ENCODE assay signal across 18 cellular contexts in genomic region chr14:93945070-93945399, GRCh38. TPM values are rescaled to one million over a fixed set of nuclear protein-coding genes. Genes with fewer than 3 reads are reported as not detected.
DNase-seq lines count a peak whose midpoint lies in the region; ATAC-seq and TF ChIP-seq lines count a peak whose summit lies in the region.
"Had no signal": no experiment of that assay in that cellular context is flagged by ENCODE, and none has a peak within 500 bp of the region (broad histone marks: within the 10 kb centered on the region; RNA-seq: fewer than 3 reads in every experiment).

No MANE protein-coding gene starts in this region.

- in situ Hi-C loops in ACHN (cut with HindIII; ENCODE audit: low pct_ligation_motif_present, low pct_unique_long_range_greater_than_20kb, low sequenced_read_pairs), result no loop called here

- DNase-seq in left ventricle myocardium inferior, result no peak
- no peak for DNase-seq in Right ventricle myocardium inferior (ENCODE audit: missing footprints)
- DNase-seq in right atrium auricular region (ENCODE audit: low spot score), result no peak
- DNase-seq in psoas muscle, result peak; percentile 52 to 82
- DNase-seq in D341Med (ENCODE audit: low spot score), result no peak
- DNase-seq in ACHN, result no peak
- DNase-seq: BE2C, EL, GF-D8, Kasumi-1, NCI-H1417, NCI-H2081 treated with DMSO at 0.1 percent for 48 hours had no signal

- H3K4me1 ChIP-seq in left ventricle myocardium inferior, result peaks cover 57% of the 10 kb centered on the region
- peaks cover 0 to 15% of the 10 kb centered on the region in 2 donors for H3K4me1 ChIP-seq in right atrium auricular region
- H3K4me1 ChIP-seq in psoas muscle, result peaks cover 98% of the 10 kb centered on the region
- H3K4me1 ChIP-seq in stomach smooth muscle (ENCODE audit: control insufficient read depth, insufficient read depth, low read length), result peaks cover 41% of the 10 kb centered on the region
- H3K4me1 ChIP-seq: BE2C had no signal

- H3K36me3 ChIP-seq in left ventricle myocardium inferior (peaks cover 90% of the 10 kb centered on the region), right atrium auricular region (peaks cover 85% of the 10 kb centered on the region), psoas muscle (ENCODE audit: insufficient read depth in 1 of 2, low read depth in 1 of 2) (peaks cover 0 to 98% of the 10 kb centered on the region in 2 donors), stomach smooth muscle (ENCODE audit: control insufficient read depth in 2 of 2, insufficient read depth in 2 of 2, low read length in 2 of 2) (peaks cover 60 to 61% of the 10 kb centered on the region in 2 donors)
- H3K36me3 ChIP-seq: BE2C had no signal

- H3K4me3 ChIP-seq in left ventricle myocardium inferior (no peak overlapping the region), right atrium auricular region (no peak overlapping the region), psoas muscle (no peak overlapping the region), stomach smooth muscle (ENCODE audit: low read length in 2 of 2) (no peak overlapping the region)
- H3K4me3 ChIP-seq: A549 had no signal

- WGBS in psoas muscle, 3 donors, result 33 to 51% (median 33%) methylated on average over 5 of the region's 5 CpGs

- intact Hi-C loops in left ventricle myocardium inferior (cut with micrococcal nuclease) (no loop called here), Right ventricle myocardium inferior (cut with DNase I) (no loop called here), psoas muscle (cut with DNase I) (no loop called here)

- no peak for TF ChIP-seq CTCF in left ventricle myocardium inferior (IDR thresholded peaks at IDR 0.05; ENCODE audit: borderline replicate concordance)
- TF ChIP-seq CTCF in right atrium auricular region (IDR thresholded peaks at IDR 0.05), result no peak
- no peak for TF ChIP-seq CTCF in psoas muscle (IDR thresholded peaks at IDR 0.05)

- no peaks in the 10 kb centered on the region for H3K9me3 ChIP-seq in left ventricle myocardium inferior (replicated peaks)
- no peaks in the 10 kb centered on the region for H3K9me3 ChIP-seq in right atrium auricular region
- H3K9me3 ChIP-seq in psoas muscle, result no peaks in the 10 kb centered on the region
- no peaks in the 10 kb centered on the region for H3K9me3 ChIP-seq in stomach smooth muscle (ENCODE audit: control insufficient read depth in 2 of 2, low read length in 2 of 2)
- H3K9me3 ChIP-seq: A549, BE2C had no signal

- ATAC-seq in Right ventricle myocardium inferior, result no peak
- peak; percentile 18 to 63 (median 58) for ATAC-seq in psoas muscle
- no peak for ATAC-seq in HG03025 (IDR thresholded peaks at IDR 0.05; ENCODE audit: low FRiP score, unreplicated experiment)
- ATAC-seq: A549, Panc1 had no signal

- H3K27me3 ChIP-seq in left ventricle myocardium inferior (ENCODE audit: low read depth) (no peaks in the 10 kb centered on the region), right atrium auricular region (no peaks in the 10 kb centered on the region), psoas muscle (ENCODE audit: insufficient read depth in 3 of 3, low read length in 2 of 3) (no peaks in the 10 kb centered on the region), stomach smooth muscle (ENCODE audit: control insufficient read depth in 1 of 2, insufficient read depth in 2 of 2, low read length in 2 of 2) (no peaks in the 10 kb centered on the region)
- H3K27me3 ChIP-seq: BE2C had no signal

- H3K27ac ChIP-seq in left ventricle myocardium inferior (replicated peaks), result peak overlapping the region; percentile 65
- H3K27ac ChIP-seq in right atrium auricular region, result peak overlapping the region; percentile 70 to 78
- H3K27ac ChIP-seq in psoas muscle, result peak overlapping the region; percentile 98
- H3K27ac ChIP-seq in stomach smooth muscle (ENCODE audit: low read length), result peak overlapping the region; percentile 46

- H3K9ac ChIP-seq in stomach smooth muscle (ENCODE audit: low read length in 2 of 2), result no peak overlapping the region

RNA-seq across cellular contexts. Expression of gene FAM181A, which starts 17.9 kb away (rescaled TPM):
- total RNA-seq in left ventricle myocardium inferior, result not detected
- total RNA-seq in Right ventricle myocardium inferior, result not detected
- total RNA-seq in right atrium auricular region, result not detected
- total RNA-seq in psoas muscle, result not detected
- polyA plus RNA-seq in psoas muscle, result under 1 TPM in 2 of 3 donors, not detected in 1; 0.14 to 0.32 TPM
- total RNA-seq: H1, MCF 10A had no signal
- polyA plus RNA-seq: A549, H1 had no signal

RNA-seq across cellular contexts. Expression of gene ASB2, which starts 31.3 kb away (rescaled TPM):
- 251 TPM for total RNA-seq in left ventricle myocardium inferior
- 294 TPM for total RNA-seq in Right ventricle myocardium inferior
- total RNA-seq in right atrium auricular region, result 100 to 1,000 TPM; 115 to 187 TPM
- 100 to 1,000 TPM; 148 to 443 (median 252) TPM for total RNA-seq in psoas muscle
- 100 to 1,000 TPM in 2 of 3 donors, 10 to 100 TPM in 1; 41.2 to 460 (median 217) TPM for polyA plus RNA-seq in psoas muscle
- total RNA-seq: MCF 10A had no signal

RNA-seq across cellular contexts. Expression of gene CCDC197, which starts 52.1 kb away (rescaled TPM):
- total RNA-seq in left ventricle myocardium inferior (1.2 TPM), Right ventricle myocardium inferior (0.84 TPM), right atrium auricular region (not detected), psoas muscle (1 to 10 TPM in 3 of 4 donors, under 1 TPM in 1; 0.71 to 3.9 (median 2.2) TPM)
- under 1 TPM; 0.04 to 0.69 (median 0.61) TPM for polyA plus RNA-seq in psoas muscle
- total RNA-seq: H1, MCF 10A had no signal
- polyA plus RNA-seq: A549, H1 had no signal

Comparison
In these comparisons a context has a peak if more than half of its experiments do, and no peak if none do; other contexts are left out.
1. DNase-seq: peak in psoas muscle (2 of 2); none in left ventricle myocardium inferior (single experiment), Right ventricle myocardium inferior (single experiment), right atrium auricular region (single experiment), D341Med (single experiment) and ACHN (single experiment).
2. H3K27ac ChIP-seq: peak in every context shown above with its lines; median percentile 98 in psoas muscle; 74 in right atrium auricular region; 65 in left ventricle myocardium inferior; 46 in stomach smooth muscle.
3. ATAC-seq: peak in psoas muscle (4 of 4); none in Right ventricle myocardium inferior (single experiment) and HG03025 (single experiment).